In genomic region chr14:63670692-63671091, GRCh38 we compare ENCODE assay signal across 1 cellular context.
TF ChIP-seq lines count a peak whose summit lies in the region.

No MANE protein-coding gene starts in this region.

TF ChIP-seq in GM12878, 131 proteins besides CTCF, POLR2A, EP300 and RAD21 (continued from another document):
- TF ChIP-seq IKZF1 (conservative IDR thresholded peaks at IDR 0.05) (0 out of 2 replicates have a peak, but pooled peaks have one; percentile 32), ZNF384 (IDR thresholded peaks at IDR 0.05; ENCODE audit: borderline replicate concordance, low read depth, low read length) (0 out of 2 replicates have a peak, but pooled peaks have one; percentile 7)
